Comparison of ENCODE assay signal across 27 cellular contexts in the genomic region with DNA sequence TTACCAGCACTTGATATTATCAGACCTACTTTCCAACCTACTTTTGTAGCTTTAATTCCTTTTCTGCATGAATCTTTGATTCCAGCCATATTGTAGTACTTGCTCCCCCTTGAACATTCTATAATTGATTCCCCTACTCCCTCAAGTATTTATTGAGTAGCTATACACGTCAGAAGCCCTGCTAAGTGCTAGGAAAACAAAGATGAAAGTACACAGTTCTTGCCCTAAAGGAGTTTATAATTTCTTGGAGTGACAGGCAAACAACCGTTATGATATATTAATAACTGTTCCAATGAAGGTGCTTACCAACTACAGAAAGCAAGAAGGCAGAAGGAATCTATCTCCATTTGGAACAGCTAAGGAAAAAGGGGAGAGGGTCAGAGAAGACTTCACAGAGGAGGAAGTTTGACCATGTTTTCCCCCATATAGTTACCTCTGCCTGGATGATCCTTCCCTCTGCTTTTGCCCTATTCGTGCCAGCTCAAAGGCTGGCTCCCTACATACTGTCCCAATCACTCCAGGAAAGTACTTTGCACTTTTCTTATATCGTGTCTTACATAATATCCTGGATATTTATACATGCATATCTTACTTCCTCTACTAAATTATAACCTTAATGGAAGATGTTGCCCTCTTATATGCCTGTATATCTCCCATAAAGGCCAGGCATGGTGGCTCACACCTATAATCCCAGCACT.
"Had no signal": no experiment of that assay in that cellular context is flagged by ENCODE, and none has a peak within 500 bp of the region (broad histone marks: within the 10 kb centered on the region; RNA-seq: fewer than 3 reads in every experiment).

No MANE protein-coding gene starts in this region.

- H3K9me3 ChIP-seq: neutrophil, ovary, right atrium auricular region, right lobe of liver, stomach, testis, thyroid gland, transverse colon, upper lobe of left lung, vagina had no signal

- H3K27me3 Mint-ChIP-seq: naive thymus-derived CD8-positive, alpha-beta T cell; progenitor cell of endocrine pancreas had no signal

- H3K36me3 ChIP-seq: left ventricle myocardium inferior, neural progenitor cell, neutrophil, ovary, right atrium auricular region, right lobe of liver, stomach, thyroid gland, transverse colon, upper lobe of left lung, vagina had no signal

- H3K4me2 ChIP-seq: neural progenitor cell had no signal

- DNase-seq: hypothalamus; immature natural killer cell; kidney; left colon; left ventricle myocardium inferior; mesenchymal stem cell; naive thymus-derived CD8-positive, alpha-beta T cell; occipital lobe; ovary; right lobe of liver; stimulated activated CD4-positive, alpha-beta T cell treated with anti-CD3 and anti-CD28 coated beads, Interleukin-12 subunit alpha, Interleukin-12 subunit beta, amount 100 ng/mL, for 4 hours; stimulated activated CD4-positive, alpha-beta T cell treated with anti-CD3 and anti-CD28 coated beads, Interleukin-15, amount 100 ng/mL, for 24 hours; stimulated activated CD4-positive, alpha-beta T cell treated with anti-CD3 and anti-CD28 coated beads, Interleukin-2, amount 100 ng/mL, for 24 hours; stimulated activated CD4-positive, alpha-beta T cell treated with anti-CD3 and anti-CD28 coated beads, Interleukin-4, amount 100 ng/mL, for 1 hour; stimulated activated naive B cell treated with anti-CD40 and anti-IgM and Interleukin-4, amounts not matched to agents 10 μg/mL and 1 μg/mL and 100 μg/mL, for 72 hours; stimulated activated naive CD8-positive, alpha-beta T cell treated with anti-CD3 and anti-CD28 coated beads, Interleukin-15, Interleukin-2, amounts not matched to agents 100 U/mL and 50 U/mL, for 24 hours; stomach; testis; thyroid gland; transverse colon; upper lobe of left lung had no signal

- H3K4me3 ChIP-seq: left ventricle myocardium inferior, neural progenitor cell, ovary, right atrium auricular region, right lobe of liver, stomach, testis, thyroid gland, transverse colon, upper lobe of left lung, vagina had no signal

- H3K27ac ChIP-seq: left ventricle myocardium inferior, neural progenitor cell, neutrophil, ovary, right atrium auricular region, right lobe of liver, stomach, testis, thyroid gland, transverse colon, upper lobe of left lung, vagina had no signal

- H3K9me3 Mint-ChIP-seq: immature natural killer cell; stimulated activated naive B cell treated with anti-CD40 and anti-IgM and Interleukin-4, amounts not matched to agents 10 μg/mL and 1 μg/mL and 100 μg/mL, for 72 hours had no signal

- H3K9ac ChIP-seq: neural progenitor cell had no signal

- H3K4me1 Mint-ChIP-seq: immature natural killer cell; naive thymus-derived CD8-positive, alpha-beta T cell; nephron; neural progenitor cell; stimulated activated naive B cell treated with anti-CD40 and anti-IgM and Interleukin-4, amounts not matched to agents 10 μg/mL and 1 μg/mL and 100 μg/mL, for 72 hours had no signal

- H3K36me3 Mint-ChIP-seq: immature natural killer cell had no signal

- H2AFZ ChIP-seq: neural progenitor cell had no signal

- H3K4me3 Mint-ChIP-seq: immature natural killer cell; naive thymus-derived CD8-positive, alpha-beta T cell; nephron; neural progenitor cell; stimulated activated naive B cell treated with anti-CD40 and anti-IgM and Interleukin-4, amounts not matched to agents 10 μg/mL and 1 μg/mL and 100 μg/mL, for 72 hours had no signal

- H3K4me1 ChIP-seq: left ventricle myocardium inferior, neural progenitor cell, right atrium auricular region, right lobe of liver, stomach, testis, thyroid gland, transverse colon, vagina had no signal

- H3K27me3 ChIP-seq: neural progenitor cell, neutrophil, ovary, right atrium auricular region, right lobe of liver, stomach, testis, thyroid gland, transverse colon, upper lobe of left lung, vagina had no signal

- ATAC-seq: left colon; naive thymus-derived CD8-positive, alpha-beta T cell; right lobe of liver; stimulated activated naive B cell treated with anti-CD40 and anti-IgM and Interleukin-4, amounts not matched to agents 10 μg/mL and 1 μg/mL and 100 μg/mL, for 72 hours; stimulated activated naive CD8-positive, alpha-beta T cell treated with anti-CD3 and anti-CD28 coated beads, Interleukin-15, Interleukin-2, amounts not matched to agents 100 U/mL and 50 U/mL, for 24 hours had no signal

- H3K27ac Mint-ChIP-seq: immature natural killer cell; naive thymus-derived CD8-positive, alpha-beta T cell; nephron; neural progenitor cell; progenitor cell of endocrine pancreas; stimulated activated naive B cell treated with anti-CD40 and anti-IgM and Interleukin-4, amounts not matched to agents 10 μg/mL and 1 μg/mL and 100 μg/mL, for 72 hours had no signal
